Comparison of ENCODE assay signal across 8 cellular contexts in the genomic region with DNA sequence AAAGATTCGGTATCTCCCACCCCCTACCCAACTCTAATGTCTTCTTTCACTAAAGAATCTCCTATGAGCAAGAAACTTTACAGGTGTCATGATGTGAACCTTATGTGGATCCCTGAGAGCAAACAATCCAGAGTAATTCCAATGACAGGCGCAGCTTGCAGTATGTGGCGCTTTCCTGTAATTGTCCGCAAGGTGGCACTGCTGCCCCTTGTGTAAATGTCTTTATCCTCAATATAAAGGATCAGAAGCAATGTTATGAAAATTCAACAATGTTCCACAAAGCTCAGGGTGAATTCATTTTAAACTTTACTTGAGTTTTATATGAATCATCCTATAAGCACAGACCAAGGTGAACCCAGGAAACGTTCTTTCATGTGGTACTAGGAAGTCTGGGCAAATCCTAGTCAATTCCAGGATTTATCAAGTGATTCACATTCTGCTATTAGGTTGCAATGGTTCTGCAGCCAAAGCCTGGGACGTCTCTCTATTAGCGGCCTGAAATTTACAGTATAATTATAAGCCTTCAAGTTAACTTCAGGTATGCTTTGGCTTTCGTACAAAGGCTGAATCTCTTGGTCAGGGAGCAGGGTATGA.
DNase-seq lines count a peak whose midpoint lies in the region; ATAC-seq and TF ChIP-seq lines count a peak whose summit lies in the region.

No MANE protein-coding gene starts in this region.

- POLR2A ChIA-PET in CD4-positive, alpha-beta memory T cell (lab: Charles Lee; ENCODE audit: partially characterized antibody): interaction anchor here (0.8 to 1.4 kb wide), 3 partner anchors 224 to 300 kb away, joined by 3 to 4 read pairs (median 3); no protein-coding TSS in a partner anchor

- H3K36me3 Mint-ChIP-seq in CD4-positive, alpha-beta memory T cell: no peaks in the 10 kb centered on the region
- no peaks in the 10 kb centered on the region for H3K36me3 Mint-ChIP-seq in osteocyte (ENCODE audit: unreplicated experiment)

- no peaks in the 10 kb centered on the region for H3K36me3 ChIP-seq in CD4-positive, alpha-beta memory T cell (ENCODE audit: insufficient read depth, low read length)
- H3K36me3 ChIP-seq in RWPE2 (ENCODE audit: low read depth) (no peaks in the 10 kb centered on the region), gastroesophageal sphincter (no peaks in the 10 kb centered on the region), tibial nerve (no peaks in the 10 kb centered on the region)

- peak; percentile 61 to 66 (median 61) for DNase-seq in CD4-positive, alpha-beta memory T cell
- DNase-seq in Kasumi-1 (lab: John Stamatoyannopoulos, UW) (peak; percentile 71 to 75), RWPE2 (ENCODE audit: low spot score) (no peak), osteocyte (ENCODE audit: extremely low spot score, unreplicated experiment) (no peak), tibial nerve (ENCODE audit: low spot score in 2 of 2) (peak; percentile 66 to 85)
- DNase-seq in activated gamma-delta T cell treated with anti-CD3 and anti-CD28 coated beads, Interleukin-2, amount 50 U/mL, for 16 hours (ENCODE audit: low read depth): peak; percentile 52

- no peaks in the 10 kb centered on the region for H3K9me3 ChIP-seq in CD4-positive, alpha-beta memory T cell (ENCODE audit: control insufficient read depth in 1 of 2, low read length in 2 of 2)
- no peaks in the 10 kb centered on the region for H3K9me3 ChIP-seq in RWPE2 (ENCODE audit: severe bottlenecking)
- H3K9me3 ChIP-seq in gastroesophageal sphincter: no peaks in the 10 kb centered on the region
- H3K9me3 ChIP-seq in tibial nerve: no peaks in the 10 kb centered on the region

- WGBS in gastroesophageal sphincter (ENCODE audit: low coverage in 1 of 2), 2 donors: 21 to 22% methylated on average over 7 to 8 of the region's 8 CpGs
- 21 to 30% methylated on average over 8 of the region's 8 CpGs for WGBS in tibial nerve, 2 donors

- H3K27me3 ChIP-seq in CD4-positive, alpha-beta memory T cell (ENCODE audit: insufficient read depth, low read length): no peaks in the 10 kb centered on the region
- H3K27me3 ChIP-seq in RWPE2 (ENCODE audit: insufficient read depth, poor library complexity, severe bottlenecking): no peaks in the 10 kb centered on the region
- H3K27me3 ChIP-seq in gastroesophageal sphincter: peaks cover 35% of the 10 kb centered on the region
- H3K27me3 ChIP-seq in tibial nerve: no peaks in the 10 kb centered on the region

- H3K4me1 ChIP-seq in CD4-positive, alpha-beta memory T cell (ENCODE audit: insufficient read depth, low read length): no peaks in the 10 kb centered on the region
- H3K4me1 ChIP-seq in RWPE2 (ENCODE audit: insufficient read depth, poor library complexity, severe bottlenecking) (no peaks in the 10 kb centered on the region), gastroesophageal sphincter (no peaks in the 10 kb centered on the region), tibial nerve (peaks cover 0 to 14% (median 0%) of the 10 kb centered on the region in 4 donors)

- no peaks in the 10 kb centered on the region for H3K9me3 Mint-ChIP-seq in CD4-positive, alpha-beta memory T cell
- H3K9me3 Mint-ChIP-seq in osteocyte (ENCODE audit: unreplicated experiment): no peaks in the 10 kb centered on the region

- no peak overlapping the region for H3K4me3 ChIP-seq in CD4-positive, alpha-beta memory T cell (ENCODE audit: low read length in 2 of 2)
- H3K4me3 ChIP-seq in RWPE2 (ENCODE audit: severe bottlenecking) (no peak overlapping the region), gastroesophageal sphincter (no peak overlapping the region), tibial nerve (no peak overlapping the region)

- H3K27ac ChIP-seq in CD4-positive, alpha-beta memory T cell (ENCODE audit: low read depth, low read length): no peak overlapping the region
- H3K27ac ChIP-seq in RWPE2 (ENCODE audit: poor library complexity, severe bottlenecking) (no peak overlapping the region), gastroesophageal sphincter (no peak overlapping the region), tibial nerve (no peak overlapping the region)

- intact Hi-C loops in CD4-positive, alpha-beta memory T cell (cut with micrococcal nuclease): loop anchor here (1.0 to 5.0 kb wide), 4 partner anchors 178 to 1529 kb away; partner anchors contain the start of gene C9orf40

- H3K4me3 Mint-ChIP-seq in CD4-positive, alpha-beta memory T cell: no peak overlapping the region
- no peak overlapping the region for H3K4me3 Mint-ChIP-seq in osteocyte (ENCODE audit: unreplicated experiment)

- TF ChIP-seq EP300 in gastroesophageal sphincter (IDR thresholded peaks at IDR 0.05) (no peak), tibial nerve (IDR thresholded peaks at IDR 0.05) (no peak)

- TF ChIP-seq CTCF in RWPE2 (IDR thresholded peaks at IDR 0.05; ENCODE audit: poor library complexity, severe bottlenecking) (peak; percentile 94), gastroesophageal sphincter (IDR thresholded peaks at IDR 0.05) (peak; percentile 72 to 87 (median 78)), osteocyte (IDR thresholded peaks at IDR 0.05) (peak; percentile 92), tibial nerve (IDR thresholded peaks at IDR 0.05) (peak; percentile 73 to 90 (median 81))

- H3K4me1 Mint-ChIP-seq in CD4-positive, alpha-beta memory T cell: peaks cover 0 to 3% (median 2%) of the 10 kb centered on the region in 4 donors
- no peaks in the 10 kb centered on the region for H3K4me1 Mint-ChIP-seq in osteocyte (ENCODE audit: unreplicated experiment)

- CTCF ChIA-PET in CD4-positive, alpha-beta memory T cell (lab: Charles Lee; ENCODE audit: partially characterized antibody): interaction anchor here (0.8 to 9.9 kb wide), 37 partner anchors 10 to 1529 kb away, joined by 3 to 284 read pairs (median 5); partner anchors contain the start of genes C9orf40, NMRK1 and OSTF1

- peaks cover 14 to 19% of the 10 kb centered on the region in 2 donors for H3K27me3 Mint-ChIP-seq in CD4-positive, alpha-beta memory T cell
- H3K27me3 Mint-ChIP-seq in osteocyte (ENCODE audit: unreplicated experiment): peaks cover 10% of the 10 kb centered on the region

- ATAC-seq in GM19463 (IDR thresholded peaks at IDR 0.05; ENCODE audit: unreplicated experiment) (peak; percentile 41), RWPE2 (ENCODE audit: low read depth) (peak; percentile 74), gastroesophageal sphincter (no peak)

- TF ChIP-seq POLR2A in gastroesophageal sphincter (IDR thresholded peaks at IDR 0.05): no peak
- TF ChIP-seq POLR2A in tibial nerve (IDR thresholded peaks at IDR 0.05): no peak

- H3K27ac Mint-ChIP-seq in CD4-positive, alpha-beta memory T cell: no peak overlapping the region
- H3K27ac Mint-ChIP-seq in osteocyte (ENCODE audit: unreplicated experiment): no peak overlapping the region

Comparison
In these comparisons a context has a peak if more than half of its experiments do, and no peak if none do; other contexts are left out.
1. DNase-seq: peak in CD4-positive, alpha-beta memory T cell (5 of 5), Kasumi-1 (2 of 2), activated gamma-delta T cell treated with anti-CD3 and anti-CD28 coated beads, Interleukin-2, amount 50 U/mL, for 16 hours (single experiment) and tibial nerve (2 of 2); none in RWPE2 (single experiment) and osteocyte (single experiment).
2. Peak in every context shown above with its lines, with median percentiles within 50 percentile points of each other: CTCF ChIP-seq.